10 cellular contexts compared by ENCODE assay signal in the genomic region with DNA sequence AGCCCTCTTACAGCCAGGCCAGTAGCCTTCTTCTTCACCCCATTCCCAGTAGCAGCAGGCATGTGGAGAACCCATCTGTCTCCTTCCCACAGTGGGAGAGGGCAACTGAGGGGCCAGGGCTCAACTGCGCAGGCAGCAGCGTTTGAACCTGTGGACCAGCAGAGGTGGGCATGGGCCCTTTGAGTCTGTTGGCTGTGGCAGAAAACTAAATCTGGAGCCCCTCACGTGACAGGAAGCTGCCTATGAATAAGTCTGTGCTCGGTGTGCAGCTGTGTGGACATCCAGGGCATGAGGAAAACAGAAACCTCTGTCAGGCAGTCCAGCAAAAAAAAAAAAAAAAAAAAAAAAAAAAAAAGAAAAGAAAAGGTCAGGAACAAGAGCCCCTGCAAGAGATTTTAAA.
A peak's percentile ranks its signal among the peaks of the same experiment; 100 is the strongest.
DNase-seq lines count a peak whose midpoint lies in the region; ATAC-seq, FAIRE-seq and TF ChIP-seq lines count a peak whose summit lies in the region.
"Had no signal": no experiment of that assay in that cellular context is flagged by ENCODE, and none has a peak within 500 bp of the region (broad histone marks: within the 10 kb centered on the region; RNA-seq: fewer than 3 reads in every experiment).

No MANE protein-coding gene starts in this region.

- H3K4me3 ChIP-seq in brain microvascular endothelial cell (ENCODE audit: low read depth, low read length), result no peak overlapping the region
- H3K4me3 ChIP-seq: tibial nerve had no signal

- no peak overlapping the region for H3K27ac ChIP-seq in brain microvascular endothelial cell
- H3K27ac ChIP-seq: HL-60, tibial nerve had no signal

- TF ChIP-seq CTCF in brain microvascular endothelial cell (IDR thresholded peaks at IDR 0.05; ENCODE audit: low read depth, low read length, missing control alignments), result no peak
- no peak for TF ChIP-seq CTCF in D721Med (IDR thresholded peaks at IDR 0.05; ENCODE audit: insufficient read depth, missing control alignments)

- in situ Hi-C loops in brain microvascular endothelial cell (cut with HindIII; ENCODE audit: low pct_ligation_motif_present, low sequenced_read_pairs), result no loop called here

- peak; percentile 27 for DNase-seq in Daoy (ENCODE audit: low read depth)
- DNase-seq in brain microvascular endothelial cell, result peak; percentile 44
- DNase-seq in NCI-H1092 (lab: John Stamatoyannopoulos, UW), result no peak
- DNase-seq in NCI-H2196 treated with DMSO at 0.1 percent for 48 hours (lab: John Stamatoyannopoulos, UW; ENCODE audit: unreplicated experiment), result no peak
- DNase-seq in activated T-cell treated with anti-CD3 and anti-CD28 coated beads, Interleukin-2, amount 50 U/mL, for 1 hour, result no peak
- DNase-seq in D721Med (ENCODE audit: insufficient read length, low spot score), result no peak

- peak; percentile 79 for ATAC-seq in GM19395 (IDR thresholded peaks at IDR 0.05; ENCODE audit: unreplicated experiment)
- peak; percentile 89 for ATAC-seq in HG03354 (IDR thresholded peaks at IDR 0.05; ENCODE audit: poor library complexity, severe bottlenecking, unreplicated experiment)

- H3K36me3 ChIP-seq in brain microvascular endothelial cell (replicated peaks), result no peaks in the 10 kb centered on the region
- H3K36me3 ChIP-seq: tibial nerve had no signal

- H3K27me3 ChIP-seq in brain microvascular endothelial cell (replicated peaks), result no peaks in the 10 kb centered on the region
- H3K27me3 ChIP-seq: tibial nerve had no signal

- no peak for FAIRE-seq in D721Med (lab: Jason Lieb, UNC)

Comparison
In these comparisons a context has a peak if more than half of its experiments do, and no peak if none do; other contexts are left out.
1. DNase-seq: peak in Daoy (single experiment) and brain microvascular endothelial cell (single experiment); none in NCI-H1092 (single experiment), NCI-H2196 treated with DMSO at 0.1 percent for 48 hours (single experiment), activated T-cell treated with anti-CD3 and anti-CD28 coated beads, Interleukin-2, amount 50 U/mL, for 1 hour (single experiment) and D721Med (single experiment).